4 cellular contexts compared by ENCODE assay signal in the genomic region with DNA sequence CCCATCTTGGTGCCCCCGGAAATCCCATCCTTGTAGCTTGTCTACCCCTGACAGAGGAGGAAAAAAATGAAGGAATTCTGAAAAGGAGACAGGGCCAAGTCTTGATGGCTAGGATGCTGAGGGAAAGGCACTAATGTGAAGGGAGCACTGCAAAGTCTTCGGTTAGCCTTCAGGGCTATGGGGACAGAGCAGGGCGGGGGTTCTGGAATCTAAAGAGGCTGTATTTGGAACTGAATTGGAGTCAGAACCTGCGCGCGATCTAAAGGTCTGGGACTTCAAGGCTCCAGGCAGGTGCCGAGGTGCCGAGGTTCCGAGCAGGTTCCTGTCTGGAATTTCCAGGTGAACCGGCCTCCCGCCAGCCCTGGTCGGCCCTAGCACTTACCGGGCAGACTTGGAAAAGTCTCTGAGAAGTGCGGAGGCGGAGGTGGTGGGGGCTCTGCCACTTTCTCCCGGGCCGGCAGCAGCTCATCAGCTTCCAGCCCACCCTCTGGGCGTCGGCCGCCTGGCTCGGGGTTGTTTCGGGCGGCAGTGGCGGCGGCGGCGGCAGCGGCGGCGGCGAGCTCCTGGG.
A peak's percentile ranks its signal among the peaks of the same experiment; 100 is the strongest.
TF ChIP-seq lines count a peak whose summit lies in the region.

No MANE protein-coding gene starts in this region.

TF ChIP-seq in A549, 52 proteins besides CTCF, POLR2A, EP300 and RAD21:
- TF ChIP-seq CBX8 (IDR thresholded peaks at IDR 0.05) (no peak), EHF (CRISPR knock-in tag; IDR thresholded peaks at IDR 0.05) (no peak), ESRRA (IDR thresholded peaks at IDR 0.05; ENCODE audit: borderline replicate concordance, low read length) (no peak), RNF2 (IDR thresholded peaks at IDR 0.05; ENCODE audit: borderline replicate concordance, low read depth) (0 out of 2 replicates have a peak, but pooled peaks have one; percentile 26), TP53 (CRISPR knock-in tag; IDR thresholded peaks at IDR 0.05) (no peak)
- TF ChIP-seq, protein P1, sequence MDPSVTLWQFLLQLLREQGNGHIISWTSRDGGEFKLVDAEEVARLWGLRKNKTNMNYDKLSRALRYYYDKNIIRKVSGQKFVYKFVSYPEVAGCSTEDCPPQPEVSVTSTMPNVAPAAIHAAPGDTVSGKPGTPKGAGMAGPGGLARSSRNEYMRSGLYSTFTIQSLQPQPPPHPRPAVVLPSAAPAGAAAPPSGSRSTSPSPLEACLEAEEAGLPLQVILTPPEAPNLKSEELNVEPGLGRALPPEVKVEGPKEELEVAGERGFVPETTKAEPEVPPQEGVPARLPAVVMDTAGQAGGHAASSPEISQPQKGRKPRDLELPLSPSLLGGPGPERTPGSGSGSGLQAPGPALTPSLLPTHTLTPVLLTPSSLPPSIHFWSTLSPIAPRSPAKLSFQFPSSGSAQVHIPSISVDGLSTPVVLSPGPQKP (IDR thresholded peaks at IDR 0.05; ENCODE audit: low read depth, low read length) = no peak
- TF ChIP-seq, protein P2, sequence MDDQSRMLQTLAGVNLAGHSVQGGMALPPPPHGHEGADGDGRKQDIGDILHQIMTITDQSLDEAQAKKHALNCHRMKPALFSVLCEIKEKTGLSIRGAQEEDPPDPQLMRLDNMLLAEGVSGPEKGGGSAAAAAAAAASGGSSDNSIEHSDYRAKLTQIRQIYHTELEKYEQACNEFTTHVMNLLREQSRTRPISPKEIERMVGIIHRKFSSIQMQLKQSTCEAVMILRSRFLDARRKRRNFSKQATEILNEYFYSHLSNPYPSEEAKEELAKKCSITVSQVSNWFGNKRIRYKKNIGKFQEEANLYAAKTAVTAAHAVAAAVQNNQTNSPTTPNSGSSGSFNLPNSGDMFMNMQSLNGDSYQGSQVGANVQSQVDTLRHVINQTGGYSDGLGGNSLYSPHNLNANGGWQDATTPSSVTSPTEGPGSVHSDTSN (IDR thresholded peaks at IDR 0.05) = no peak

TF ChIP-seq in HCT116, 20 proteins besides CTCF, POLR2A, EP300 and RAD21:
- TF ChIP-seq, protein P3, sequence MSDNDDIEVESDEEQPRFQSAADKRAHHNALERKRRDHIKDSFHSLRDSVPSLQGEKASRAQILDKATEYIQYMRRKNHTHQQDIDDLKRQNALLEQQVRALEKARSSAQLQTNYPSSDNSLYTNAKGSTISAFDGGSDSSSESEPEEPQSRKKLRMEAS (IDR thresholded peaks at IDR 0.05) = no peak
- TF ChIP-seq FOSL1 (IDR thresholded peaks at IDR 0.05; ENCODE audit: low read depth) = no peak

TF ChIP-seq in H1, 55 proteins besides CTCF, POLR2A, EP300 and RAD21:
- TF ChIP-seq RFX5 (IDR thresholded peaks at IDR 0.05; ENCODE audit: borderline replicate concordance, low read depth, low read length) (no peak), RNF2 (IDR thresholded peaks at IDR 0.05; ENCODE audit: borderline replicate concordance, low read depth, low read length, missing control alignments, poor library complexity, severe bottlenecking) (peak; percentile 63), SUZ12 (IDR thresholded peaks at IDR 0.05; ENCODE audit: low read length) (peak; percentile 95), SAP30 (IDR thresholded peaks at IDR 0.05; ENCODE audit: insufficient read depth, insufficient replicate concordance, low read length) (no peak), SP4 (IDR thresholded peaks at IDR 0.05; ENCODE audit: low read length) (no peak), EZH2 (IDR thresholded peaks at IDR 0.05; ENCODE audit: low read depth, low read length, severe bottlenecking) (peak; percentile 88), BRCA1 (IDR thresholded peaks at IDR 0.05; ENCODE audit: low read depth, low read length) (no peak), BACH1 (IDR thresholded peaks at IDR 0.05; ENCODE audit: low read length) (no peak)

TF ChIP-seq in neural cell, 6 proteins besides CTCF, POLR2A, EP300 and RAD21:
- TF ChIP-seq, protein P4, sequence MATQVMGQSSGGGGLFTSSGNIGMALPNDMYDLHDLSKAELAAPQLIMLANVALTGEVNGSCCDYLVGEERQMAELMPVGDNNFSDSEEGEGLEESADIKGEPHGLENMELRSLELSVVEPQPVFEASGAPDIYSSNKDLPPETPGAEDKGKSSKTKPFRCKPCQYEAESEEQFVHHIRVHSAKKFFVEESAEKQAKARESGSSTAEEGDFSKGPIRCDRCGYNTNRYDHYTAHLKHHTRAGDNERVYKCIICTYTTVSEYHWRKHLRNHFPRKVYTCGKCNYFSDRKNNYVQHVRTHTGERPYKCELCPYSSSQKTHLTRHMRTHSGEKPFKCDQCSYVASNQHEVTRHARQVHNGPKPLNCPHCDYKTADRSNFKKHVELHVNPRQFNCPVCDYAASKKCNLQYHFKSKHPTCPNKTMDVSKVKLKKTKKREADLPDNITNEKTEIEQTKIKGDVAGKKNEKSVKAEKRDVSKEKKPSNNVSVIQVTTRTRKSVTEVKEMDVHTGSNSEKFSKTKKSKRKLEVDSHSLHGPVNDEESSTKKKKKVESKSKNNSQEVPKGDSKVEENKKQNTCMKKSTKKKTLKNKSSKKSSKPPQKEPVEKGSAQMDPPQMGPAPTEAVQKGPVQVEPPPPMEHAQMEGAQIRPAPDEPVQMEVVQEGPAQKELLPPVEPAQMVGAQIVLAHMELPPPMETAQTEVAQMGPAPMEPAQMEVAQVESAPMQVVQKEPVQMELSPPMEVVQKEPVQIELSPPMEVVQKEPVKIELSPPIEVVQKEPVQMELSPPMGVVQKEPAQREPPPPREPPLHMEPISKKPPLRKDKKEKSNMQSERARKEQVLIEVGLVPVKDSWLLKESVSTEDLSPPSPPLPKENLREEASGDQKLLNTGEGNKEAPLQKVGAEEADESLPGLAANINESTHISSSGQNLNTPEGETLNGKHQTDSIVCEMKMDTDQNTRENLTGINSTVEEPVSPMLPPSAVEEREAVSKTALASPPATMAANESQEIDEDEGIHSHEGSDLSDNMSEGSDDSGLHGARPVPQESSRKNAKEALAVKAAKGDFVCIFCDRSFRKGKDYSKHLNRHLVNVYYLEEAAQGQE (IDR thresholded peaks at IDR 0.05; ENCODE audit: borderline replicate concordance) = no peak
- TF ChIP-seq EZH2 (IDR thresholded peaks at IDR 0.05; ENCODE audit: borderline replicate concordance, insufficient read depth, low read length, poor library complexity, severe bottlenecking) = no peak
- TF ChIP-seq SMC3 (conservative IDR thresholded peaks at IDR 0.05; ENCODE audit: poor library complexity) = no peak
- no peak for TF ChIP-seq TAF1 (IDR thresholded peaks at IDR 0.05; ENCODE audit: low read depth)
- TF ChIP-seq POLR2AphosphoS5 (IDR thresholded peaks at IDR 0.05) = no peak
- TF ChIP-seq MXI1 (conservative IDR thresholded peaks at IDR 0.05; ENCODE audit: poor library complexity, severe bottlenecking) = no peak
